Comparison of ENCODE assay signal across 11 cellular contexts in genomic region chr20:50309280-50309763, GRCh38.
A peak's percentile ranks its signal among the peaks of the same experiment; 100 is the strongest.
DNase-seq lines count a peak whose midpoint lies in the region; ATAC-seq and TF ChIP-seq lines count a peak whose summit lies in the region.
"Had no signal": no experiment of that assay in that cellular context is flagged by ENCODE, and none has a peak within 500 bp of the region (broad histone marks: within the 10 kb centered on the region; RNA-seq: fewer than 3 reads in every experiment).

No MANE protein-coding gene starts in this region.

- no peaks in the 10 kb centered on the region for H3K36me3 Mint-ChIP-seq in dendritic cell treated with granulocyte-macrophage colony-stimulating factor and Interleukin-4, amounts not matched to agents 40 ng/mL and 50 ng/mL, for 4 days (ENCODE audit: low read depth)
- H3K36me3 Mint-ChIP-seq: activated CD4-positive, alpha-beta memory T cell treated with anti-CD3 and anti-CD28 coated beads for 36 hours; naive B cell had no signal

- 39 to 50% methylated on average over 11 of the region's 11 CpGs for WGBS in upper lobe of left lung, 2 donors

- intact Hi-C loops in left ventricle myocardium inferior (cut with micrococcal nuclease), result no loop called here
- intact Hi-C loops in cardiac septum (cut with DNase I), result loop anchor here (5.0 kb wide), 2 partner anchors 117 to 153 kb away; partner anchors contain the start of gene CEBPB
- intact Hi-C loops in dendritic cell treated with granulocyte-macrophage colony-stimulating factor and Interleukin-4, amounts not matched to agents 40 ng/mL and 50 ng/mL, for 4 days (cut with micrococcal nuclease), result loop anchor here (2.0 to 5.0 kb wide), 3 partner anchors 15 to 38 kb away; no protein-coding TSS in a partner anchor

- in situ Hi-C loops in GM13977 (cut with MboI; ENCODE audit: low pct_unique_long_range_greater_than_20kb, low sequenced_read_pairs, unreplicated experiment), result no loop called here

- H3K4me3 Mint-ChIP-seq in dendritic cell treated with granulocyte-macrophage colony-stimulating factor and Interleukin-4, amounts not matched to agents 40 ng/mL and 50 ng/mL, for 4 days, result no peak overlapping the region
- H3K4me3 Mint-ChIP-seq: activated CD4-positive, alpha-beta memory T cell treated with anti-CD3 and anti-CD28 coated beads for 36 hours; naive B cell had no signal

- no peak for TF ChIP-seq POLR2A in upper lobe of left lung (IDR thresholded peaks at IDR 0.05)

- H3K36me3 ChIP-seq in left ventricle myocardium inferior (no peaks in the 10 kb centered on the region), mucosa of rectum (ENCODE audit: control insufficient read depth in 2 of 2, insufficient read depth in 2 of 2, low read length in 2 of 2) (no peaks in the 10 kb centered on the region), upper lobe of left lung (no peaks in the 10 kb centered on the region)

- DNase-seq in left ventricle myocardium inferior (no peak), cardiac septum (ENCODE audit: low spot score) (no peak), upper lobe of left lung (no peak), mucosa of gallbladder (ENCODE audit: low spot score) (no peak), GM13977 (ENCODE audit: low spot score) (no peak), D341Med (ENCODE audit: low spot score) (no peak)
- DNase-seq: activated CD4-positive, alpha-beta memory T cell treated with anti-CD3 and anti-CD28 coated beads for 36 hours; naive B cell; NCI-H1417 treated with DMSO at 0.1 percent for 48 hours had no signal

- H3K4me3 ChIP-seq in left ventricle myocardium inferior (peak overlapping the region; percentile 48), mucosa of rectum (ENCODE audit: low read length in 2 of 2) (no peak overlapping the region), upper lobe of left lung (peak overlapping the region in 1 of 4 donors; percentile 11)

- H3K4me1 ChIP-seq in left ventricle myocardium inferior (peaks cover 78% of the 10 kb centered on the region), mucosa of rectum (ENCODE audit: control insufficient read depth in 2 of 2, insufficient read depth in 2 of 2, low read length in 2 of 2) (peaks cover 21 to 29% of the 10 kb centered on the region in 2 donors), upper lobe of left lung (peaks cover 57 to 71% (median 64%) of the 10 kb centered on the region in 4 donors)

- peak in 1 of 2 donors; percentile 0 for ATAC-seq in upper lobe of left lung (ENCODE audit: low FRiP score in 2 of 2)

- H3K9me3 ChIP-seq in left ventricle myocardium inferior (replicated peaks) (no peaks in the 10 kb centered on the region), mucosa of rectum (ENCODE audit: control insufficient read depth in 2 of 2, low read length in 2 of 2) (no peaks in the 10 kb centered on the region), upper lobe of left lung (no peaks in the 10 kb centered on the region)

- peak overlapping the region; percentile 72 for H3K27ac Mint-ChIP-seq in dendritic cell treated with granulocyte-macrophage colony-stimulating factor and Interleukin-4, amounts not matched to agents 40 ng/mL and 50 ng/mL, for 4 days
- H3K27ac Mint-ChIP-seq: activated CD4-positive, alpha-beta memory T cell treated with anti-CD3 and anti-CD28 coated beads for 36 hours had no signal

- H3K27me3 ChIP-seq in left ventricle myocardium inferior (ENCODE audit: low read depth) (no peaks in the 10 kb centered on the region), mucosa of rectum (ENCODE audit: control insufficient read depth in 2 of 2, insufficient read depth in 2 of 2, low read length in 2 of 2) (no peaks in the 10 kb centered on the region), upper lobe of left lung (no peaks in the 10 kb centered on the region)

- peaks cover 12% of the 10 kb centered on the region for H3K27me3 Mint-ChIP-seq in dendritic cell treated with granulocyte-macrophage colony-stimulating factor and Interleukin-4, amounts not matched to agents 40 ng/mL and 50 ng/mL, for 4 days

- no peak overlapping the region for H3K9ac ChIP-seq in mucosa of rectum (ENCODE audit: low read depth in 1 of 2, low read length in 2 of 2)

- TF ChIP-seq EP300 in upper lobe of left lung (IDR thresholded peaks at IDR 0.05), result no peak

- H3K27ac ChIP-seq in left ventricle myocardium inferior (replicated peaks) (peak overlapping the region; percentile 93), mucosa of rectum (ENCODE audit: low read depth in 2 of 2, low read length in 2 of 2) (peak overlapping the region; percentile 81 to 84), upper lobe of left lung (peak overlapping the region; percentile 80 to 89 (median 87))

- peaks cover 41% of the 10 kb centered on the region for H3K4me1 Mint-ChIP-seq in dendritic cell treated with granulocyte-macrophage colony-stimulating factor and Interleukin-4, amounts not matched to agents 40 ng/mL and 50 ng/mL, for 4 days (ENCODE audit: low read depth)
- H3K4me1 Mint-ChIP-seq: naive B cell had no signal

- TF ChIP-seq CTCF in left ventricle myocardium inferior (IDR thresholded peaks at IDR 0.05; ENCODE audit: borderline replicate concordance) (no peak), upper lobe of left lung (IDR thresholded peaks at IDR 0.05) (no peak), GM13977 (IDR thresholded peaks at IDR 0.05; ENCODE audit: extremely low read depth, insufficient read depth, missing control alignments) (no peak)

- H3K9me3 Mint-ChIP-seq in dendritic cell treated with granulocyte-macrophage colony-stimulating factor and Interleukin-4, amounts not matched to agents 40 ng/mL and 50 ng/mL, for 4 days, result no peaks in the 10 kb centered on the region
- H3K9me3 Mint-ChIP-seq: activated CD4-positive, alpha-beta memory T cell treated with anti-CD3 and anti-CD28 coated beads for 36 hours had no signal
